ENCODE assay signal across 21 cellular contexts in the genomic region with DNA sequence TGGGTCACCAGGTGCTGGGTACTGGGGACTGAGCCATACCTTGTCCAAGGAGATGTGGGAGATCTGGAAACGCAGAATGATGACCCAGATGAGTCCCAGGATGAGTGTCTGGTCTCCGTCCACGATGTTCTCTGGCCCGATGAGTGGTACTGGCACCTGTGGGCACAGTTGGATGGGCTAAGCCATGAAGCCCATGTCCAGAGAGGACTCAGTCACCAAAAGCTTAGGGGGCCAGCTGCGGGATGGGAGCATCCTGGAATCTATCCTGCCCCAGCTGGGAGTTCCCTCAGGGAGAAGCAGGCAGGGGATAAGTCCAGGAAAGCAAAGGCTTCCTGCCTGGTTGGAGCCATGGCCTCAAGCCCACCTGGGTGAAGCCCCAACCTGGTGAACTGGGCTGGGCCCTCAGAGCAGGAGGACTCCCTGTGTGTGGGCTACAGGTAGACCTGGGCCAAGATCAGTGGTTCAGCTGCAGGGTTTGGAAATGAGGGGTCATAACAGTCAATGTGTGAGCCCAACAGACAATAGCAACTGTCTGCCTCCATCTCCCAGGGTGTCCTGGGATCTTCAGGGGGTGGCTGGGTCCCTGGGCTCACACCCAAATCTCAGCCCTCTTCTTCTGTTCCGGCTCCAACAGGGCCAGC. TPM values are rescaled to one million over a fixed set of nuclear protein-coding genes. Genes with fewer than 3 reads are reported as not detected.
A peak's percentile ranks its signal among the peaks of the same experiment; 100 is the strongest.
DNase-seq lines count a peak whose midpoint lies in the region; ATAC-seq, FAIRE-seq and TF ChIP-seq lines count a peak whose summit lies in the region.
"Had no signal": no experiment of that assay in that cellular context is flagged by ENCODE, and none has a peak within 500 bp of the region (broad histone marks: within the 10 kb centered on the region; RNA-seq: fewer than 3 reads in every experiment).

No MANE protein-coding gene starts in this region.

- peaks cover 0 to 5% of the 10 kb centered on the region in 2 donors for H3K36me3 Mint-ChIP-seq in CD4-positive, alpha-beta memory T cell
- no peaks in the 10 kb centered on the region for H3K36me3 Mint-ChIP-seq in stimulated activated memory B cell treated with anti-CD40 and anti-IgM and Interleukin-4, amounts not matched to agents 10 μg/mL and 1 μg/mL and 100 μg/mL, for 72 hours
- H3K36me3 Mint-ChIP-seq in Calu3 (ENCODE audit: insufficient read depth, unreplicated experiment): peaks cover 4% of the 10 kb centered on the region
- H3K36me3 Mint-ChIP-seq: CD14-positive monocyte had no signal

- H4K91ac ChIP-seq in H1 (replicated peaks; ENCODE audit: insufficient read length, low read length): no peak overlapping the region

- H2AK5ac ChIP-seq in H1 (ENCODE audit: low read depth, low read length): no peak overlapping the region

- H3K4ac ChIP-seq in H1 (replicated peaks; ENCODE audit: insufficient read length, low read depth, low read length): no peak overlapping the region

- H3K4me3 Mint-ChIP-seq in CD4-positive, alpha-beta memory T cell: peak overlapping the region in 1 of 8 donors; percentile 35
- no peak overlapping the region for H3K4me3 Mint-ChIP-seq in stimulated activated memory B cell treated with anti-CD40 and anti-IgM and Interleukin-4, amounts not matched to agents 10 μg/mL and 1 μg/mL and 100 μg/mL, for 72 hours
- H3K4me3 Mint-ChIP-seq in Calu3 (ENCODE audit: low read depth, unreplicated experiment): no peak overlapping the region
- H3K4me3 Mint-ChIP-seq: B cell, CD14-positive monocyte had no signal

- no peak overlapping the region for H4K5ac ChIP-seq in H1 (ENCODE audit: insufficient read length, low read depth, low read length)

- no peak overlapping the region for H3K9ac ChIP-seq in H1 (replicated peaks in 1 of 4; ENCODE audit: extremely low read depth in 1 of 4, low read depth in 3 of 4, low read length in 3 of 4)

- H3K4me1 ChIP-seq in CD4-positive, alpha-beta memory T cell (ENCODE audit: insufficient read depth, low read length): peaks cover 49% of the 10 kb centered on the region
- peaks cover 48% of the 10 kb centered on the region for H3K4me1 ChIP-seq in SJCRH30
- peaks cover 0 to 2% (median 0%) of the 10 kb centered on the region in 4 experiments; a peak in 3 of 7 replicates for H3K4me1 ChIP-seq in H1 (replicated peaks in 1 of 4; ENCODE audit: control insufficient read depth in 3 of 4, insufficient read depth in 4 of 4, low read length in 3 of 4)
- peaks cover 16 to 22% of the 10 kb centered on the region in 2 donors for H3K4me1 ChIP-seq in gastrocnemius medialis
- H3K4me1 ChIP-seq: Caco-2 had no signal

- FAIRE-seq in H1 (lab: Jason Lieb, UNC): no peak
- FAIRE-seq: A549, GM12878 had no signal

- H3K27ac Mint-ChIP-seq in CD4-positive, alpha-beta memory T cell: peak overlapping the region in 4 of 7 donors; percentile 67 to 85 (median 80)
- H3K27ac Mint-ChIP-seq in stimulated activated memory B cell treated with anti-CD40 and anti-IgM and Interleukin-4, amounts not matched to agents 10 μg/mL and 1 μg/mL and 100 μg/mL, for 72 hours: peak overlapping the region; percentile 70
- H3K27ac Mint-ChIP-seq in Calu3 (ENCODE audit: unreplicated experiment): no peak overlapping the region
- H3K27ac Mint-ChIP-seq: B cell had no signal

- no peaks in the 10 kb centered on the region for H3K23me2 ChIP-seq in H1 (ENCODE audit: low read depth, low read length)

- H3K27me3 Mint-ChIP-seq in CD4-positive, alpha-beta memory T cell: no peaks in the 10 kb centered on the region
- no peaks in the 10 kb centered on the region for H3K27me3 Mint-ChIP-seq in stimulated activated memory B cell treated with anti-CD40 and anti-IgM and Interleukin-4, amounts not matched to agents 10 μg/mL and 1 μg/mL and 100 μg/mL, for 72 hours
- no peaks in the 10 kb centered on the region for H3K27me3 Mint-ChIP-seq in Calu3 (ENCODE audit: unreplicated experiment)
- H3K27me3 Mint-ChIP-seq: B cell had no signal

- CTCF ChIA-PET in CD4-positive, alpha-beta memory T cell (lab: Charles Lee; ENCODE audit: partially characterized antibody): interaction anchor here (1.2 to 5.9 kb wide), 2 partner anchors 15 to 117 kb away, joined by 3 to 49 read pairs; a partner anchor contains a TSS
- CTCF ChIA-PET in H1 (lab: Charles Lee; ENCODE audit: partially characterized antibody) (interaction anchor here (0.6 to 4.3 kb wide), 3 partner anchors 14 to 87 kb away, joined by 3 to 29 read pairs (median 4); no protein-coding TSS in a partner anchor), Calu3 (lab: Charles Lee) (no interaction called here)

- H3K14ac ChIP-seq in H1 (ENCODE audit: insufficient read length): no peak overlapping the region

- H3K27ac ChIP-seq in CD4-positive, alpha-beta memory T cell (ENCODE audit: low read depth, low read length): no peak overlapping the region
- H3K27ac ChIP-seq in SJCRH30 (peak overlapping the region; percentile 85; the same call in 1 of the 2 replicates), H1 (ENCODE audit: low read depth, low read length) (no peak overlapping the region), gastrocnemius medialis (no peak overlapping the region)
- H3K27ac ChIP-seq: A549 had no signal

- no peak overlapping the region for H2BK12ac ChIP-seq in H1 (ENCODE audit: low read depth, low read length)

- TF ChIP-seq POLR2A in H1 (IDR thresholded peaks at IDR 0.05; ENCODE audit: control extremely low read depth in 1 of 2, low read depth in 2 of 2, low read length in 2 of 2): no peak
- TF ChIP-seq POLR2A in gastrocnemius medialis (IDR thresholded peaks at IDR 0.05): no peak

- POLR2A ChIA-PET in CD4-positive, alpha-beta memory T cell (lab: Charles Lee; ENCODE audit: partially characterized antibody): interaction anchor here (1.0 to 1.8 kb wide), 2 partner anchors 47 to 346 kb away, joined by 3 to 6 read pairs; a partner anchor contains a TSS
- POLR2A ChIA-PET in H1 (lab: Charles Lee; ENCODE audit: partially characterized antibody): interaction anchor here (1.3 kb wide), 1 partner anchor 39 kb away, joined by 3 read pairs; no protein-coding TSS in a partner anchor

- TF ChIP-seq EP300 in H1 (IDR thresholded peaks at IDR 0.05; ENCODE audit: borderline replicate concordance in 1 of 2, low read depth in 2 of 2, low read length in 2 of 2): no peak

- 0 out of 2 replicates have a peak overlapping the region, but pooled peaks have one; percentile 46 for H2BK15ac ChIP-seq in H1 (ENCODE audit: low read length)

- H4K8ac ChIP-seq in H1 (ENCODE audit: extremely low read depth, insufficient read depth, low read length): no peak overlapping the region

- in situ Hi-C loops in gastrocnemius medialis (cut with MboI; ENCODE audit: low sequenced_read_pairs in 4 of 4): no loop called here

- no peak for TF ChIP-seq RAD21 in H1 (IDR thresholded peaks at IDR 0.05 in 1 of 2, conservative IDR thresholded peaks at IDR 0.05 in 1 of 2; ENCODE audit: low read depth in 2 of 2, low read length in 2 of 2)

- no peak for ATAC-seq in stimulated activated memory B cell treated with anti-CD40 and anti-IgM and Interleukin-4, amounts not matched to agents 10 μg/mL and 1 μg/mL and 100 μg/mL, for 72 hours
- ATAC-seq in gastrocnemius medialis (no peak), HG03025 (IDR thresholded peaks at IDR 0.05; ENCODE audit: low FRiP score, unreplicated experiment) (no peak)
- ATAC-seq: A549, GM12878, Panc1 had no signal

- no peaks in the 10 kb centered on the region for H3K9me3 ChIP-seq in CD4-positive, alpha-beta memory T cell (ENCODE audit: control insufficient read depth in 1 of 2, low read length in 2 of 2)
- H3K9me3 ChIP-seq in SJCRH30 (replicated peaks): no peaks in the 10 kb centered on the region
- H3K9me3 ChIP-seq in H1 (ENCODE audit: insufficient read depth in 2 of 2, low read depth in 1 of 2, low read length in 1 of 2): no peaks in the 10 kb centered on the region
- no peaks in the 10 kb centered on the region for H3K9me3 ChIP-seq in gastrocnemius medialis
- H3K9me3 ChIP-seq: A549, Caco-2 had no signal

- H2BK5ac ChIP-seq in H1 (ENCODE audit: low read depth, low read length): no peak overlapping the region

- H3K4me1 Mint-ChIP-seq in CD4-positive, alpha-beta memory T cell: peaks cover 20 to 64% (median 40%) of the 10 kb centered on the region in 4 donors
- peaks cover 63% of the 10 kb centered on the region for H3K4me1 Mint-ChIP-seq in stimulated activated memory B cell treated with anti-CD40 and anti-IgM and Interleukin-4, amounts not matched to agents 10 μg/mL and 1 μg/mL and 100 μg/mL, for 72 hours
- H3K4me1 Mint-ChIP-seq in Calu3 (ENCODE audit: low read depth, unreplicated experiment): no peaks in the 10 kb centered on the region

- no peaks in the 10 kb centered on the region for H3K36me3 ChIP-seq in CD4-positive, alpha-beta memory T cell (ENCODE audit: insufficient read depth, low read length)
- H3K36me3 ChIP-seq in SJCRH30: no peaks in the 10 kb centered on the region
- no peaks in the 10 kb centered on the region for H3K36me3 ChIP-seq in H1 (ENCODE audit: control insufficient read depth in 2 of 4, insufficient read depth in 4 of 4, low read length in 3 of 4)
- H3K36me3 ChIP-seq in gastrocnemius medialis: no peaks in the 10 kb centered on the region

- no peak overlapping the region for H3K4me2 ChIP-seq in H1 (ENCODE audit: insufficient read depth in 1 of 2, low read depth in 2 of 2, low read length in 2 of 2)
- H3K4me2 ChIP-seq: A549 had no signal

- no peak overlapping the region for H3K18ac ChIP-seq in H1 (ENCODE audit: extremely low read depth, low read length)

- H4K20me1 ChIP-seq in H1 (replicated peaks in 1 of 2; ENCODE audit: control insufficient read depth in 1 of 2, insufficient read depth in 2 of 2, low read length in 2 of 2): no peaks in the 10 kb centered on the region

- no TSS peak for BruUV-seq in Calu3 (replicated peaks; lab: Mats Ljungman, UMichigan)

- H3K9me3 Mint-ChIP-seq in CD4-positive, alpha-beta memory T cell: peaks cover 0 to 1% (median 0%) of the 10 kb centered on the region in 8 donors
- H3K9me3 Mint-ChIP-seq in stimulated activated memory B cell treated with anti-CD40 and anti-IgM and Interleukin-4, amounts not matched to agents 10 μg/mL and 1 μg/mL and 100 μg/mL, for 72 hours: no peaks in the 10 kb centered on the region
- no peaks in the 10 kb centered on the region for H3K9me3 Mint-ChIP-seq in Calu3 (ENCODE audit: low read depth, unreplicated experiment)

- no peak overlapping the region for H3K56ac ChIP-seq in H1 (replicated peaks; ENCODE audit: insufficient read length, low read depth, low read length)

- no peak for TF ChIP-seq CTCF in H1 (IDR thresholded peaks at IDR 0.05; ENCODE audit: control extremely low read depth in 1 of 3, insufficient read depth in 1 of 3, low read depth in 1 of 3, low read length in 3 of 3)
- no peak for TF ChIP-seq CTCF in gastrocnemius medialis (IDR thresholded peaks at IDR 0.05 in 4 of 5, conservative IDR thresholded peaks at IDR 0.05 in 1 of 5)
- TF ChIP-seq CTCF in Calu3 (IDR thresholded peaks at IDR 0.05; ENCODE audit: unreplicated experiment): no peak

- no peak overlapping the region for H3K4me3 ChIP-seq in CD4-positive, alpha-beta memory T cell (ENCODE audit: low read length in 2 of 2)
- H3K4me3 ChIP-seq in SJCRH30 (no peak overlapping the region), H1 (ENCODE audit: extremely low read depth in 1 of 4, insufficient read depth in 2 of 4, low read depth in 3 of 4, low read length in 4 of 4) (no peak overlapping the region), gastrocnemius medialis (no peak overlapping the region)
- H3K4me3 ChIP-seq: A549, GM12878 had no signal

- 84% methylated on average over 6 of the region's 6 CpGs; no CpG with 5 or more reads in 1 of the 2 experiments for WGBS in H1 (ENCODE audit: extremely low coverage in 1 of 2, insufficient coverage in 1 of 2, insufficient read length in 1 of 2, insufficient replicate concordance in 2 of 2, low coverage in 1 of 2, low lambda C conversion rate in 2 of 2, missing lambda C conversion rate in 1 of 2), 2 experiments

- H3K23ac ChIP-seq in H1 (ENCODE audit: insufficient read length): no peak overlapping the region

- no peak for DNase-seq in CD4-positive, alpha-beta memory T cell
- DNase-seq in SJCRH30: no peak
- no peak for DNase-seq in H1 (ENCODE audit: low read depth in 1 of 2, low spot score in 2 of 2)
- no peak for DNase-seq in gastrocnemius medialis
- DNase-seq in Calu3: no peak
- DNase-seq: Caco-2, DND-41, KBM-7, MM.1S, NCI-H1048, NCI-H1436 treated with DMSO at 0.1 percent for 48 hours, NCI-H1930, NCI-H2227 treated with DMSO at 0.1 percent for 48 hours, NCI-H748 treated with DMSO at 0.1 percent for 48 hours had no signal

- no peak overlapping the region for H2BK20ac ChIP-seq in H1 (ENCODE audit: low read length)

- H2BK120ac ChIP-seq in H1 (replicated peaks; ENCODE audit: low read depth, low read length): no peak overlapping the region

- H3K79me1 ChIP-seq in H1 (ENCODE audit: low read depth, low read length): no peaks in the 10 kb centered on the region

- intact Hi-C loops in CD4-positive, alpha-beta memory T cell (cut with micrococcal nuclease): no loop called here
- intact Hi-C loops in gastrocnemius medialis (cut with DNase I; ENCODE audit: low total_unique reads) (no loop called here), Calu3 (cut with micrococcal nuclease; ENCODE audit: unreplicated experiment) (no loop called here)

- no peak overlapping the region for H2AFZ ChIP-seq in H1 (ENCODE audit: low read length)

- H3K79me2 ChIP-seq in H1 (ENCODE audit: control insufficient read depth in 1 of 2, insufficient read depth in 2 of 2, low read length in 2 of 2): no peaks in the 10 kb centered on the region

- H3K27me3 ChIP-seq in CD4-positive, alpha-beta memory T cell (ENCODE audit: insufficient read depth, low read length): no peaks in the 10 kb centered on the region
- H3K27me3 ChIP-seq in SJCRH30 (no peaks in the 10 kb centered on the region), H1 (replicated peaks in 1 of 4; ENCODE audit: control insufficient read depth in 3 of 4, extremely low read depth in 1 of 4, insufficient read depth in 3 of 4, low read length in 3 of 4) (no peaks in the 10 kb centered on the region; a peak in 2 of 7 replicates), gastrocnemius medialis (no peaks in the 10 kb centered on the region)

RNA-seq across cellular contexts. Expression of a gene that starts 3.7 kb away (rescaled TPM):
- 1 to 10 TPM; 2.4 to 2.7 TPM for total RNA-seq in CD4-positive, alpha-beta memory T cell
- polyA plus RNA-seq in CD4-positive, alpha-beta memory T cell: under 1 TPM in 1 of 2 donors, not detected in 1; 0.03 TPM
- total RNA-seq in SJCRH30 (2014; rRNA removed; shearing (Covaris generic)): 0.38 and 0.55 TPM in 2 replicates
- total RNA-seq in H1 (2021; fragmentation: NEBNext Ultra II Directional; extraction: Animal tissue kit (Norgen Biotek cat#: 25700)): 0.84 and 1.1 TPM in 2 replicates
- polyA plus RNA-seq in H1 (2011; rRNA removed): 0.32 and 0.38 TPM in 2 replicates
- polyA plus RNA-seq in H1 (2011; cell fraction: cytosol; rRNA removed): 0.59 TPM
- 4.5 TPM for polyA plus RNA-seq in H1 (2011; cell fraction: nucleus; rRNA removed)
- polyA plus RNA-seq in H1 (2012, experiment 1 of 2): 0.33 to 1.1 TPM (median 0.89 TPM) in 4 replicates
- 0.12 TPM for polyA plus RNA-seq in H1 (2012, experiment 2 of 2)
- 0.43 TPM for polyA plus RNA-seq in H1 (2013, experiment 1 of 2)
- 0.35 TPM for polyA plus RNA-seq in H1 (2013, experiment 2 of 2)
- polyA minus RNA-seq in H1 (2011; rRNA and poly(A)+ RNA removed): 0.13 and 0.54 TPM in 2 replicates
- not detected for polyA minus RNA-seq in H1 (2011; cell fraction: cytosol; rRNA and poly(A)+ RNA removed)
- polyA minus RNA-seq in H1 (2011; cell fraction: nucleus; rRNA and poly(A)+ RNA removed): 1.00 TPM
- total RNA-seq in gastrocnemius medialis: under 1 TPM in 3 of 4 donors, not detected in 1; 0.03 to 0.05 (median 0.04) TPM
- 0.64 and 0.69 TPM in 2 replicates for total RNA-seq in Calu3 (2022)
- polyA plus RNA-seq: CD14-positive monocyte had no signal

RNA-seq across cellular contexts. Expression of a gene that starts 51.5 kb away (rescaled TPM):
- total RNA-seq in CD4-positive, alpha-beta memory T cell: 10 to 100 TPM; 64.5 to 64.9 TPM
- 1 to 10 TPM; 1.5 to 2.8 TPM for polyA plus RNA-seq in CD4-positive, alpha-beta memory T cell
- total RNA-seq in SJCRH30 (2014; rRNA removed; shearing (Covaris generic)): 3.0 and 7.2 TPM in 2 replicates
- total RNA-seq in H1 (2021; fragmentation: NEBNext Ultra II Directional; extraction: Animal tissue kit (Norgen Biotek cat#: 25700)): 4.2 and 8.0 TPM in 2 replicates
- 9.2 TPM in 2 replicates for polyA plus RNA-seq in H1 (2011; rRNA removed)
- 8.0 TPM for polyA plus RNA-seq in H1 (2011; cell fraction: cytosol; rRNA removed)
- 49.3 TPM for polyA plus RNA-seq in H1 (2011; cell fraction: nucleus; rRNA removed)
- polyA plus RNA-seq in H1 (2012, experiment 1 of 2): 2.8 to 7.8 TPM (median 6.9 TPM) in 4 replicates
- polyA plus RNA-seq in H1 (2012, experiment 2 of 2): 4.2 TPM
- polyA plus RNA-seq in H1 (2013, experiment 1 of 2): 10.3 TPM
- polyA plus RNA-seq in H1 (2013, experiment 2 of 2): 6.5 TPM
- polyA minus RNA-seq in H1 (2011; rRNA and poly(A)+ RNA removed): 1.5 and 2.0 TPM in 2 replicates
- 3.1 TPM for polyA minus RNA-seq in H1 (2011; cell fraction: cytosol; rRNA and poly(A)+ RNA removed)
- 7.5 TPM for polyA minus RNA-seq in H1 (2011; cell fraction: nucleus; rRNA and poly(A)+ RNA removed)
- total RNA-seq in gastrocnemius medialis: 10 to 100 TPM in 1 of 4 donors, under 1 TPM in 1, not detected in 2; 0.13 to 11.5 TPM
- total RNA-seq in Calu3 (2022): 4.1 and 6.8 TPM in 2 replicates
